Comparison of ENCODE assay signal across 10 cellular contexts in the genomic region with DNA sequence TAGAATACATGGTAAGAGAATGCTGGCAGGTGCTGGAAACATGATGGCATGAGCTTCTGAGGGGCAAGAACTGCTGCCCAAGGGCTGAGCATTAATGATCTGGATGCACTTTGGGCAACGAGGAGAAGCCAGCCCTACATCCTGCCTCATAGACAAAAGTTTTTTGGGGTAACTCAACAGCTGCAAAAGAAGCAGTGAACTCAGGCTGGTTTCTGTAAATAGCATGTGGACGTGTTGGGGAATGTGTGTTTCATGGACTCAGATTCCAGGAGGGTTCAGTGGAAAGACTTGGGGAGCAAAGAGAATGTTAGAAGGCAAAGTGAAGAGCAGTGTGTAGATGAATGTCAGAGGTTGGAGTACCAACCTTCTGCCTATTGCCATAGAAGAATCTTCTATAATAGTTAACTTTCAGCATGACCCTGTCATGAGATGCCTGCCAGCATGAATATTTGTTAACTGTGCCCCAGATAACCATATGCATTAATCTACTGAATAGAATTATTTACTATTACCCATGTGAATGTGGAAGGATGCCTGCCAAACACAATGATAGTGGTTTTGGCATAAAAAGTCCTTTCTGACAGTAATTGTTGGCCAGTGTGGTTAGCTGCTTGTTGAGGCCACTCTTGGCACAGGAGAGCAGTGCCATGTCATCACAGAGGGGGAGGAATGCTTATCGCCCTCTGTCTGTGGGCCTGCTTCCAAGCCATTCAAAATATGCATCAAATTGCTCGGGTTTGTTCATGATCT.
DNase-seq lines count a peak whose midpoint lies in the region; ATAC-seq and TF ChIP-seq lines count a peak whose summit lies in the region.
"Had no signal": no experiment of that assay in that cellular context is flagged by ENCODE, and none has a peak within 500 bp of the region (broad histone marks: within the 10 kb centered on the region; RNA-seq: fewer than 3 reads in every experiment).

No MANE protein-coding gene starts in this region.

- H3K9me3 ChIP-seq in MG63 (no peaks in the 10 kb centered on the region), right lobe of liver (no peaks in the 10 kb centered on the region)

- H3K4me3 ChIP-seq in ACC112 (ENCODE audit: low read depth, low read length): peak overlapping the region; percentile 30
- H3K4me3 ChIP-seq in MG63: no peak overlapping the region
- H3K4me3 ChIP-seq in right lobe of liver: no peak overlapping the region

- TF ChIP-seq CTCF in right lobe of liver (IDR thresholded peaks at IDR 0.05): peak; percentile 21 to 52 (median 42)

- 45% methylated on average over 4 of the region's 4 CpGs for WGBS in right lobe of liver (ENCODE audit: insufficient coverage, low coverage, low lambda C conversion rate, missing lambda C conversion rate)

- H3K27me3 ChIP-seq in ACC112 (ENCODE audit: insufficient read depth, low read length): no peaks in the 10 kb centered on the region
- H3K27me3 ChIP-seq in MG63: no peaks in the 10 kb centered on the region
- no peaks in the 10 kb centered on the region for H3K27me3 ChIP-seq in right lobe of liver

- DNase-seq in MG63 (peak; percentile 89), cerebellar nuclear complex (lab: John Stamatoyannopoulos, UW) (peak; percentile 33 to 79), right lobe of liver (peak; percentile 70 to 79 (median 73)), NCI-H2171 (lab: John Stamatoyannopoulos, UW) (no peak)
- DNase-seq: activated CD4-positive, CD25-positive, alpha-beta regulatory T cell; DND-41 had no signal

- intact Hi-C loops in right lobe of liver (cut with DNase I): no loop called here

- ATAC-seq in right lobe of liver (peak; percentile 93 to 94 (median 94)), HG03196 (IDR thresholded peaks at IDR 0.05; ENCODE audit: unreplicated experiment) (no peak), HG02588 (IDR thresholded peaks at IDR 0.05; ENCODE audit: unreplicated experiment) (no peak), HG03460 (IDR thresholded peaks at IDR 0.05; ENCODE audit: unreplicated experiment) (no peak)

- TF ChIP-seq POLR2A in right lobe of liver (IDR thresholded peaks at IDR 0.05): no peak

- H3K4me1 ChIP-seq in ACC112 (ENCODE audit: control insufficient read depth, insufficient read depth, low read length, unreplicated experiment) (peaks cover 28% of the 10 kb centered on the region), right lobe of liver (peaks cover 0 to 22% (median 9%) of the 10 kb centered on the region in 4 donors)

- H3K79me2 ChIP-seq in ACC112 (ENCODE audit: control insufficient read depth, insufficient read depth, low read length, unreplicated experiment): no peaks in the 10 kb centered on the region

- peak overlapping the region; percentile 82 for H3K27ac ChIP-seq in ACC112 (ENCODE audit: low read depth, low read length)
- H3K27ac ChIP-seq in right lobe of liver: peak overlapping the region in 2 of 3 donors; percentile 12 to 25

- H3K36me3 ChIP-seq in ACC112 (ENCODE audit: insufficient read depth, low read length): no peaks in the 10 kb centered on the region
- H3K36me3 ChIP-seq in MG63: no peaks in the 10 kb centered on the region
- no peaks in the 10 kb centered on the region for H3K36me3 ChIP-seq in right lobe of liver

- peak overlapping the region; percentile 39 for H2AFZ ChIP-seq in ACC112 (ENCODE audit: low read length, unreplicated experiment)

Comparison
In these comparisons a context has a peak if more than half of its experiments do, and no peak if none do; other contexts are left out.
1. ATAC-seq: peak in right lobe of liver (4 of 4); none in HG03196 (single experiment), HG02588 (single experiment) and HG03460 (single experiment).